1 cellular context compared by ENCODE assay signal in the genomic region with DNA sequence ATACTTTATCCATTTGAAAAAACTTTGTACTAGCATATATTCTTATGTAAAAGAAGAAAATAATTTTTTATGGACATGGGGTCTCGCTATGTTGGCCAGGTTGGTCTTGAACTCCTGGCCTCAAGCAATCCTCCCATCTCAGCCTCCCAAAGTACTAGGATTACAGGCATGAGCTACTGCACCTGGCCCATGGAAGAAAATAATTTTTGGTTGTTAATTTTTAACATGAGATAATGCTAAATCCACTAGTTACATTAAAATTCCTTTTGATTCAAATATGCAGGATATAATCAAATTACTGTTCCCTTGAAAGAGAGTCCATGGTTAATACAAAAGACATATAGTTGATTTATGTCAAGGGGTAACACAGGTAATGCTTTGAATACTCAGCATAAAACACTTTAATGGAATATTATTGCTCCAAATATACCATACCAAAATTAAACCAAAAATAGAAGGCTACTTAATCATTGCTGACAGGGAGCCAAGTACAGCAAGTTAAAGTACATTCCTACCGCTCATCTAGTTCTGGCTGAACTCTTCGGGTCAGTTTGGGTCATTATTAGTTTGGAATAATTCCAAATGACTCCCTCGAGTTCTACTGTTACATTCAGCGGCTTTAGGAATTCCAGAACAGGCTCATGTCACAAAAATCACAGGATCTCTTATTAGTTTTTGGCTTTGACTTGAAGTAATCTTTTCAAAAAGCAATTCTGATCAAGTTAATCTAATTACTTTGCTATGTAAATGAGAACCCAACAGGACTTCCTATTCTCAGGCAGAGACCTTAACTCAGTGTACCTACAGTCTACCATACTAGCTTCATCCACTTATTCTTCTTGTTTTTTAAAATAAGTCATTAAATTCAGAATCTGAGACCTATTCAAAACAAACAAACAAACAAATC.
TF ChIP-seq lines count a peak whose summit lies in the region.

No MANE protein-coding gene starts in this region.

TF ChIP-seq in K562, 482 proteins besides CTCF, POLR2A, EP300 and RAD21 (continued from another document):
- TF ChIP-seq, protein P1, sequence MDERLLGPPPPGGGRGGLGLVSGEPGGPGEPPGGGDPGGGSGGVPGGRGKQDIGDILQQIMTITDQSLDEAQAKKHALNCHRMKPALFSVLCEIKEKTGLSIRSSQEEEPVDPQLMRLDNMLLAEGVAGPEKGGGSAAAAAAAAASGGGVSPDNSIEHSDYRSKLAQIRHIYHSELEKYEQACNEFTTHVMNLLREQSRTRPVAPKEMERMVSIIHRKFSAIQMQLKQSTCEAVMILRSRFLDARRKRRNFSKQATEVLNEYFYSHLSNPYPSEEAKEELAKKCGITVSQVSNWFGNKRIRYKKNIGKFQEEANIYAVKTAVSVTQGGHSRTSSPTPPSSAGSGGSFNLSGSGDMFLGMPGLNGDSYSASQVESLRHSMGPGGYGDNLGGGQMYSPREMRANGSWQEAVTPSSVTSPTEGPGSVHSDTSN (CRISPR knock-in tag; IDR thresholded peaks at IDR 0.05; ENCODE audit: low read depth), result no peak
- TF ChIP-seq, protein P1 (tag; conservative IDR thresholded peaks at IDR 0.05; ENCODE audit: low read depth), result peak; percentile 69
- TF ChIP-seq ELF1 (tag; IDR thresholded peaks at IDR 0.05), result 0 out of 2 replicates have a peak, but pooled peaks have one; percentile 8
- peak; percentile 50 for TF ChIP-seq MEIS2 (IDR thresholded peaks at IDR 0.05; ENCODE audit: partially characterized antibody)
